In the genomic region with DNA sequence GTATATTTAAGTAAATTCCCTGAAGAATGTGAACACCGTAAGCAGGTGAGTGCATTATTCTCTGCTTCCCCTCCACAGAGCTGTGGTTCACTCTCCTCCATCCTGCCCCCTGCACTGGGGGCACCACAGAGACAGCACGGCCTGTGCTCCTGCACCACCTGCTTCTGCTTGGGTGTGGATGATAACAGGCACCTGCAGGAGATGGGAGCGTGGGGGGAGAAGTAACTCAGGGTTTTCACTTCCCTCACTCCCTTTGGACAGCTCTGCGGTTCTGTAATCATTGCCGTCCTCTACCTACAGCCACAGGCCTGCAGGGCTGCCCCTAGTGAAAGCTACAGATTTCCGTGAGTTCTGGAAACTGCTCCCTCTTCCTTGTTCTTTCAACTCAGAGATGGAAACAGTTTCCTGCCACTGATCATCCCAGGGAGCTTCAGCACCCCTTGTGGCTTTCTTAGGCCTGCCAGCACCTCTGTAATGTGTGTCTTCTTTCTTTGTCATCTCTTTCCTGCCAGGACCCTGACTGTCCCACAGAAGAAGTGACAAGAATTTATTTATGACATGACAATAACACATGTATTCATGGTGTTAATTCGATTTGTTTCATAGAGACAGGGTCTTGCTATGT, we compare ENCODE assay signal across 27 cellular contexts. TPM values are rescaled to one million over a fixed set of nuclear protein-coding genes. Genes with fewer than 3 reads are reported as not detected.
DNase-seq lines count a peak whose midpoint lies in the region; ATAC-seq and TF ChIP-seq lines count a peak whose summit lies in the region.
"Had no signal": no experiment of that assay in that cellular context is flagged by ENCODE, and none has a peak within 500 bp of the region (broad histone marks: within the 10 kb centered on the region; RNA-seq: fewer than 3 reads in every experiment).

No MANE protein-coding gene starts in this region.

- intact Hi-C loops in activated CD4-positive, alpha-beta memory T cell treated with anti-CD3 and anti-CD28 coated beads for 36 hours (cut with micrococcal nuclease) = no loop called here

- H3K36me3 Mint-ChIP-seq in activated CD4-positive, alpha-beta memory T cell treated with anti-CD3 and anti-CD28 coated beads for 36 hours = no peaks in the 10 kb centered on the region
- peaks cover 13% of the 10 kb centered on the region for H3K36me3 Mint-ChIP-seq in activated CD4-positive, alpha-beta memory T cell treated with anti-CD3 and anti-CD28 coated beads, Interleukin-2, amount 10 ng/mL, durations not matched to agents 7 days and 5 days (ENCODE audit: low read depth)
- no peaks in the 10 kb centered on the region for H3K36me3 Mint-ChIP-seq in endodermal cell (ENCODE audit: low read depth)
- H3K36me3 Mint-ChIP-seq in stimulated activated naive B cell treated with anti-CD40 and anti-IgM and Interleukin-4, amounts not matched to agents 10 μg/mL and 1 μg/mL and 100 μg/mL, for 72 hours = peaks cover 22 to 36% of the 10 kb centered on the region in 2 donors

- H3K4me3 Mint-ChIP-seq in activated CD4-positive, alpha-beta memory T cell treated with anti-CD3 and anti-CD28 coated beads for 36 hours = no peak overlapping the region
- H3K4me3 Mint-ChIP-seq in activated CD4-positive, alpha-beta memory T cell treated with anti-CD3 and anti-CD28 coated beads, Interleukin-2, amount 10 ng/mL, durations not matched to agents 7 days and 5 days = no peak overlapping the region
- H3K4me3 Mint-ChIP-seq in endodermal cell = no peak overlapping the region
- no peak overlapping the region for H3K4me3 Mint-ChIP-seq in stimulated activated naive B cell treated with anti-CD40 and anti-IgM and Interleukin-4, amounts not matched to agents 10 μg/mL and 1 μg/mL and 100 μg/mL, for 72 hours
- H3K4me3 Mint-ChIP-seq: activated naive CD8-positive, alpha-beta T cell treated with anti-CD3 and anti-CD28 coated beads for 36 hours; neural crest cell; T-helper 1 cell treated with Interleukin-12 subunit alpha and Interleukin-12 subunit beta and Interleukin-4 antibody, amounts not matched to agents 30 μg/mL and 1 μg/mL, for 36 hours had no signal

- H3K36me3 ChIP-seq in Peyer's patch (no peaks in the 10 kb centered on the region), endodermal cell (ENCODE audit: control insufficient read depth, insufficient read depth, low read length) (no peaks in the 10 kb centered on the region)
- H3K36me3 ChIP-seq: colonic mucosa had no signal

- TF ChIP-seq CTCF in Peyer's patch (IDR thresholded peaks at IDR 0.05) (no peak), endodermal cell (conservative IDR thresholded peaks at IDR 0.05) (peak; percentile 49)

- CTCF ChIA-PET in activated CD4-positive, alpha-beta memory T cell treated with anti-CD3 and anti-CD28 coated beads for 36 hours (lab: Charles Lee) = interaction anchor here (1.3 kb wide), 1 partner anchor 14 kb away, joined by 4 read pairs; no protein-coding TSS in a partner anchor
- CTCF ChIA-PET in activated CD4-positive, alpha-beta memory T cell treated with anti-CD3 and anti-CD28 coated beads, Interleukin-2, amount 10 ng/mL, durations not matched to agents 7 days and 5 days (lab: Charles Lee) = interaction anchor here (0.6 kb wide), 1 partner anchor 82 kb away, joined by 4 read pairs; no protein-coding TSS in a partner anchor

- peak; percentile 58 to 70 for ATAC-seq in stimulated activated naive B cell treated with anti-CD40 and anti-IgM and Interleukin-4, amounts not matched to agents 10 μg/mL and 1 μg/mL and 100 μg/mL, for 72 hours (replicated peaks)
- ATAC-seq: psoas muscle had no signal

- POLR2A ChIA-PET in activated CD4-positive, alpha-beta memory T cell treated with anti-CD3 and anti-CD28 coated beads for 36 hours (lab: Charles Lee) = no interaction called here
- POLR2A ChIA-PET in activated CD4-positive, alpha-beta memory T cell treated with anti-CD3 and anti-CD28 coated beads, Interleukin-2, amount 10 ng/mL, durations not matched to agents 7 days and 5 days (lab: Charles Lee) = no interaction called here

- H3K4me3 ChIP-seq in Peyer's patch (no peak overlapping the region), endodermal cell (ENCODE audit: low read length) (no peak overlapping the region)
- H3K4me3 ChIP-seq: BLaER1, colonic mucosa, psoas muscle had no signal

- no peaks in the 10 kb centered on the region for H3K9me3 Mint-ChIP-seq in activated CD4-positive, alpha-beta memory T cell treated with anti-CD3 and anti-CD28 coated beads for 36 hours
- no peaks in the 10 kb centered on the region for H3K9me3 Mint-ChIP-seq in activated CD4-positive, alpha-beta memory T cell treated with anti-CD3 and anti-CD28 coated beads, Interleukin-2, amount 10 ng/mL, durations not matched to agents 7 days and 5 days
- H3K9me3 Mint-ChIP-seq in endodermal cell = no peaks in the 10 kb centered on the region
- no peaks in the 10 kb centered on the region for H3K9me3 Mint-ChIP-seq in stimulated activated naive B cell treated with anti-CD40 and anti-IgM and Interleukin-4, amounts not matched to agents 10 μg/mL and 1 μg/mL and 100 μg/mL, for 72 hours
- H3K9me3 Mint-ChIP-seq: activated naive CD8-positive, alpha-beta T cell treated with anti-CD3 and anti-CD28 coated beads for 36 hours; neural crest cell; T-helper 1 cell treated with Interleukin-12 subunit alpha and Interleukin-12 subunit beta and Interleukin-4 antibody, amounts not matched to agents 30 μg/mL and 1 μg/mL, for 36 hours had no signal

- DNase-seq in activated CD4-positive, alpha-beta memory T cell treated with anti-CD3 and anti-CD28 coated beads for 36 hours = no peak
- DNase-seq in activated CD4-positive, alpha-beta memory T cell treated with anti-CD3 and anti-CD28 coated beads, Interleukin-2, amount 10 ng/mL, durations not matched to agents 7 days and 5 days = no peak
- DNase-seq in Peyer's patch = peak in 2 of 3 donors; percentile 40 to 56
- peak; percentile 46 for DNase-seq in endodermal cell
- no peak for DNase-seq in stimulated activated naive B cell treated with anti-CD40 and anti-IgM and Interleukin-4, amounts not matched to agents 10 μg/mL and 1 μg/mL and 100 μg/mL, for 72 hours
- no peak for DNase-seq in NCI-H748 treated with DMSO at 0.1 percent for 48 hours (lab: John Stamatoyannopoulos, UW)
- DNase-seq in NCI-H1105 treated with DMSO at 0.1 percent for 48 hours (lab: John Stamatoyannopoulos, UW) = no peak
- no peak for DNase-seq in CD1c-positive myeloid dendritic cell (ENCODE audit: extremely low spot score)
- DNase-seq: 8988T; activated naive CD8-positive, alpha-beta T cell treated with anti-CD3 and anti-CD28 coated beads for 36 hours; colonic mucosa; foreskin fibroblast; GF-D8; hypothalamus; kidney glomerular epithelial cell; NCI-H1105; NCI-H524 treated with DMSO at 0.1 percent for 48 hours; psoas muscle; stimulated activated CD4-positive, alpha-beta T cell treated with anti-CD3 and anti-CD28 coated beads, Interleukin-2, amount 100 ng/mL, for 48 hours had no signal

- H3K27ac Mint-ChIP-seq in activated CD4-positive, alpha-beta memory T cell treated with anti-CD3 and anti-CD28 coated beads for 36 hours = peak overlapping the region; percentile 10
- no peak overlapping the region for H3K27ac Mint-ChIP-seq in activated CD4-positive, alpha-beta memory T cell treated with anti-CD3 and anti-CD28 coated beads, Interleukin-2, amount 10 ng/mL, durations not matched to agents 7 days and 5 days
- no peak overlapping the region for H3K27ac Mint-ChIP-seq in endodermal cell
- no peak overlapping the region for H3K27ac Mint-ChIP-seq in stimulated activated naive B cell treated with anti-CD40 and anti-IgM and Interleukin-4, amounts not matched to agents 10 μg/mL and 1 μg/mL and 100 μg/mL, for 72 hours
- H3K27ac Mint-ChIP-seq: activated naive CD8-positive, alpha-beta T cell treated with anti-CD3 and anti-CD28 coated beads for 36 hours; T-helper 1 cell treated with Interleukin-12 subunit alpha and Interleukin-12 subunit beta and Interleukin-4 antibody, amounts not matched to agents 30 μg/mL and 1 μg/mL, for 36 hours had no signal

- H3K4me1 Mint-ChIP-seq in activated CD4-positive, alpha-beta memory T cell treated with anti-CD3 and anti-CD28 coated beads for 36 hours (ENCODE audit: low read depth) = peaks cover 44% of the 10 kb centered on the region
- peaks cover 20% of the 10 kb centered on the region for H3K4me1 Mint-ChIP-seq in activated CD4-positive, alpha-beta memory T cell treated with anti-CD3 and anti-CD28 coated beads, Interleukin-2, amount 10 ng/mL, durations not matched to agents 7 days and 5 days
- no peaks in the 10 kb centered on the region for H3K4me1 Mint-ChIP-seq in endodermal cell
- H3K4me1 Mint-ChIP-seq in stimulated activated naive B cell treated with anti-CD40 and anti-IgM and Interleukin-4, amounts not matched to agents 10 μg/mL and 1 μg/mL and 100 μg/mL, for 72 hours = peaks cover 48 to 68% of the 10 kb centered on the region in 2 donors
- H3K4me1 Mint-ChIP-seq: neural crest cell had no signal

- TF ChIP-seq POLR2A in Peyer's patch (IDR thresholded peaks at IDR 0.05) = no peak

- no peaks in the 10 kb centered on the region for H3K4me1 ChIP-seq in Peyer's patch
- no peaks in the 10 kb centered on the region for H3K4me1 ChIP-seq in endodermal cell (ENCODE audit: control insufficient read depth, insufficient read depth, low read length)
- H3K4me1 ChIP-seq: colonic mucosa, psoas muscle had no signal

- no peak overlapping the region for H3K9ac ChIP-seq in endodermal cell (ENCODE audit: extremely low read depth, low read length, poor library complexity, severe bottlenecking)
- H3K9ac ChIP-seq: BLaER1 had no signal

- no peak overlapping the region for H3K27ac ChIP-seq in Peyer's patch
- H3K27ac ChIP-seq in endodermal cell (ENCODE audit: low read depth, low read length) = no peak overlapping the region
- H3K27ac ChIP-seq: BLaER1, colonic mucosa, psoas muscle had no signal

- no peaks in the 10 kb centered on the region for H3K27me3 Mint-ChIP-seq in activated CD4-positive, alpha-beta memory T cell treated with anti-CD3 and anti-CD28 coated beads for 36 hours
- H3K27me3 Mint-ChIP-seq in activated CD4-positive, alpha-beta memory T cell treated with anti-CD3 and anti-CD28 coated beads, Interleukin-2, amount 10 ng/mL, durations not matched to agents 7 days and 5 days = no peaks in the 10 kb centered on the region
- H3K27me3 Mint-ChIP-seq in endodermal cell (ENCODE audit: insufficient read depth) = peaks cover 30% of the 10 kb centered on the region
- no peaks in the 10 kb centered on the region for H3K27me3 Mint-ChIP-seq in stimulated activated naive B cell treated with anti-CD40 and anti-IgM and Interleukin-4, amounts not matched to agents 10 μg/mL and 1 μg/mL and 100 μg/mL, for 72 hours
- H3K27me3 Mint-ChIP-seq: activated naive CD8-positive, alpha-beta T cell treated with anti-CD3 and anti-CD28 coated beads for 36 hours had no signal

- H3K9me3 ChIP-seq in Peyer's patch = no peaks in the 10 kb centered on the region
- H3K9me3 ChIP-seq in endodermal cell (ENCODE audit: control insufficient read depth, low read length) = no peaks in the 10 kb centered on the region
- H3K9me3 ChIP-seq: BLaER1, colonic mucosa, psoas muscle had no signal

- 79 to 83% methylated on average over 3 to 7 of the region's 7 CpGs for WGBS in endodermal cell (ENCODE audit: insufficient coverage in 1 of 2, insufficient read length in 1 of 2), 2 experiments

- no peaks in the 10 kb centered on the region for H3K27me3 ChIP-seq in Peyer's patch
- H3K27me3 ChIP-seq in endodermal cell (ENCODE audit: control insufficient read depth, insufficient read depth, low read length, poor library complexity, severe bottlenecking) = peaks cover under 1% of the 10 kb centered on the region
- H3K27me3 ChIP-seq: BLaER1, colonic mucosa had no signal

RNA-seq across cellular contexts. Expression of a gene that starts 21.3 kb away (rescaled TPM):
- total RNA-seq in activated CD4-positive, alpha-beta memory T cell treated with anti-CD3 and anti-CD28 coated beads for 36 hours = 10 to 100 TPM; 21.1 to 23.2 TPM
- 10 to 100 TPM; 60.8 to 62.9 TPM for total RNA-seq in activated CD4-positive, alpha-beta memory T cell treated with anti-CD3 and anti-CD28 coated beads, Interleukin-2, amount 10 ng/mL, durations not matched to agents 7 days and 5 days
- total RNA-seq in Peyer's patch = 1 to 10 TPM; 4.7 to 9.9 (median 8.0) TPM
- total RNA-seq in endodermal cell = 1 to 10 TPM; 8.2 to 8.5 TPM
- polyA plus RNA-seq in endodermal cell (2013, experiment 1 of 2) = 4.1 TPM
- 4.5 TPM for polyA plus RNA-seq in endodermal cell (2013, experiment 2 of 2)

RNA-seq across cellular contexts. Expression of a gene that starts 52.1 kb away (rescaled TPM):
- total RNA-seq in activated CD4-positive, alpha-beta memory T cell treated with anti-CD3 and anti-CD28 coated beads for 36 hours = not detected
- total RNA-seq in activated CD4-positive, alpha-beta memory T cell treated with anti-CD3 and anti-CD28 coated beads, Interleukin-2, amount 10 ng/mL, durations not matched to agents 7 days and 5 days = not detected
- not detected for total RNA-seq in Peyer's patch
- not detected for total RNA-seq in endodermal cell
- polyA plus RNA-seq in endodermal cell (2013, experiment 1 of 2) = not detected
- polyA plus RNA-seq in endodermal cell (2013, experiment 2 of 2) = not detected
- total RNA-seq: activated naive CD8-positive, alpha-beta T cell treated with anti-CD3 and anti-CD28 coated beads for 36 hours; colonic mucosa; endothelial cell of umbilical vein; LHCN-M2; mesenteric fat pad; neural crest cell; psoas muscle; skeletal muscle tissue; ureter had no signal
- polyA plus RNA-seq: endothelial cell of umbilical vein, psoas muscle had no signal

Comparison
In these comparisons a context has a peak if more than half of its experiments do, and no peak if none do; other contexts are left out.
1. DNase-seq: peak in Peyer's patch (2 of 3) and endodermal cell (single experiment); none in activated CD4-positive, alpha-beta memory T cell treated with anti-CD3 and anti-CD28 coated beads for 36 hours (single experiment), activated CD4-positive, alpha-beta memory T cell treated with anti-CD3 and anti-CD28 coated beads, Interleukin-2, amount 10 ng/mL, durations not matched to agents 7 days and 5 days (single experiment), stimulated activated naive B cell treated with anti-CD40 and anti-IgM and Interleukin-4, amounts not matched to agents 10 μg/mL and 1 μg/mL and 100 μg/mL, for 72 hours (single experiment), NCI-H748 treated with DMSO at 0.1 percent for 48 hours (single experiment), NCI-H1105 treated with DMSO at 0.1 percent for 48 hours (single experiment) and CD1c-positive myeloid dendritic cell (single experiment).